25 cellular contexts compared by ENCODE assay signal in the genomic region with DNA sequence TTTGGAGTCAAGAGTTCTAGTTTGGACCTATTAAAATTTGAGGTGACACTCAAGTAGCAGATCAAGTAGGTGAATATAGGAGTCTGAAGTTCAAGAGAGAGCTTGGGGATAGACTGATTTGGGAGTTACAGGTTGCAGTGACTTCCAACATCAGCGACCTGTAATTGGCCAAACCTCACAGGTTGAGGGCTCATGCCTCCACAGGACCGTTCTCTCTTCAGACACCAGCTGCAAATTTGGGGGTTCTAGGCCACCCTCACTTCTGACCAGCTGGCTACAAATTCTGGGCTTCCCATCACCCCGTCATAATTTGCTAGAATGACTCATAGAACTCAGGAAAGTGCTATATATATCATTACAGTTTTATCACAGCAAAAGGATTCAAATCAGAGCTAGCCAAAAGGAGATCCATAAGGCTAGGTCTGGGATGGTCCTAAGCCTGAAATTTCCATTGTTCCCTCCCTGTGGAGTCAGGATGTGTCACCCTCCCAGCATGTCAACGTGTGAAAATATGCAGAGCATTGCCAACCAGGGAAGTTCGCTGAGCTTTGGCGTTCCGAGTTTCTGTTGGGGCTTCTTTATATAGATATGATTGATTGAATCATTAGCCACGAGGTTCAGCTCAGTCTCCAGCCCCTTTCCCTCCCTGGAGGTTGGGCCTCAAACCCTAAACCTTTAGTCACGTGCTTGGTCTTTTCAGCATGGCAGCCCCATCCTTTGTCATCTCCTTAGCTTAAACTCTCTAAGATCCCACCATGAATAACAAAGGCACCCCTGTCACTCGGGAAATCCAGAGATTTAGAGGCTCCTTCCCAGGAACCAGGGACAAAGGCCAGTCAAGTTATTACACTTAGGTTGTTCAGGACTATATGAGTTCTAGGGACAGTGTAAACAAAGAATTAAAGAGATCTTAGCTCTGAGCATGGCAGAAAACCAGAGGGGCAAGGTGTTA. TPM values are rescaled to one million over a fixed set of nuclear protein-coding genes. Genes with fewer than 3 reads are reported as not detected.
A peak's percentile ranks its signal among the peaks of the same experiment; 100 is the strongest.
DNase-seq lines count a peak whose midpoint lies in the region; ATAC-seq and TF ChIP-seq lines count a peak whose summit lies in the region.
"Had no signal": no experiment of that assay in that cellular context is flagged by ENCODE, and none has a peak within 500 bp of the region (broad histone marks: within the 10 kb centered on the region; RNA-seq: fewer than 3 reads in every experiment).

No MANE protein-coding gene starts in this region.

- H3K36me3 Mint-ChIP-seq in activated T-cell treated with anti-CD3 and anti-CD28 coated beads, Interleukin-2, amount 50 U/mL, for 24 hours (ENCODE audit: low read depth): peaks cover 93% of the 10 kb centered on the region
- H3K36me3 Mint-ChIP-seq in activated T-helper 17 cell treated with anti-CD3 and anti-CD28 coated beads, Interleukin-2, amount 50 U/mL, for 72 hours (ENCODE audit: low read depth): peaks cover 96% of the 10 kb centered on the region

- no peak overlapping the region for H3K4me2 ChIP-seq in smooth muscle cell

- no peaks in the 10 kb centered on the region for H3K27me3 ChIP-seq in smooth muscle cell (ENCODE audit: low read depth)
- H3K27me3 ChIP-seq: MG63, upper lobe of left lung had no signal

- H3K9ac ChIP-seq in smooth muscle cell (ENCODE audit: low read depth): no peak overlapping the region

- no peaks in the 10 kb centered on the region for H3K9me3 ChIP-seq in smooth muscle cell (replicated peaks; ENCODE audit: low read depth)
- H3K9me3 ChIP-seq: MG63, upper lobe of left lung had no signal

- H3K27ac ChIP-seq in smooth muscle cell (ENCODE audit: low read depth): peak overlapping the region; percentile 15
- no peak overlapping the region for H3K27ac ChIP-seq in RWPE1
- H3K27ac ChIP-seq: upper lobe of left lung had no signal

- peaks cover 4% of the 10 kb centered on the region for H4K20me1 ChIP-seq in smooth muscle cell (ENCODE audit: low read depth)

- no peak for DNase-seq in activated T-cell treated with anti-CD3 and anti-CD28 coated beads, Interleukin-2, amount 50 U/mL, for 24 hours
- no peak for DNase-seq in activated T-cell treated with anti-CD3 and anti-CD28 coated beads, Interleukin-2, amount 50 U/mL, for 1 hour
- DNase-seq in epidermal melanocyte (ENCODE audit: insufficient read length, low spot score) (peak; percentile 9), smooth muscle cell (lab: John Stamatoyannopoulos, UW; ENCODE audit: unreplicated experiment) (no peak), RWPE1 (ENCODE audit: low spot score) (no peak), DMS79 (lab: John Stamatoyannopoulos, UW) (no peak)
- DNase-seq in activated CD8-positive, alpha-beta memory T cell treated with anti-CD3 and anti-CD28 coated beads, Interleukin-2, amount 50 U/mL, for 48 hours: no peak
- DNase-seq: activated B cell treated with CpG ODN at 0.5 μM for 24 hours; activated CD8-positive, alpha-beta memory T cell treated with anti-CD3 and anti-CD28 coated beads for 24 hours; COR-L47; DND-41; kidney glomerular epithelial cell; MG63; naive thymus-derived CD4-positive, alpha-beta T cell; NCI-H1436; NCI-H524 treated with DMSO at 0.1 percent for 48 hours; RPMI8226; stimulated activated naive CD4-positive, alpha-beta T cell treated with Interleukin-2 at 50 U/mL for 16 hours; upper lobe of left lung had no signal

- CTCF ChIA-PET in RWPE1 (lab: Yijun Ruan, JAX): no interaction called here

- no peaks in the 10 kb centered on the region for H3K9me3 Mint-ChIP-seq in activated T-cell treated with anti-CD3 and anti-CD28 coated beads, Interleukin-2, amount 50 U/mL, for 24 hours
- H3K9me3 Mint-ChIP-seq in activated T-helper 17 cell treated with anti-CD3 and anti-CD28 coated beads, Interleukin-2, amount 50 U/mL, for 72 hours: no peaks in the 10 kb centered on the region
- H3K9me3 Mint-ChIP-seq: activated B cell treated with CpG ODN at 0.5 μM for 24 hours; activated T-helper 2 cell treated with anti-CD3 and anti-CD28 coated beads, Interferon-gamma antibody, Interleukin-2, Interleukin-4, amounts not matched to agents 10 μg/mL and 5 μg/mL and 100 μg/mL, durations not matched to agents 14 hours and 24 hours and 36 hours; IgD-negative memory B cell; memory B cell; naive thymus-derived CD4-positive, alpha-beta T cell had no signal

- H3K79me2 ChIP-seq in smooth muscle cell (ENCODE audit: low read depth): no peaks in the 10 kb centered on the region

- no peak overlapping the region for H2AFZ ChIP-seq in smooth muscle cell (ENCODE audit: low read depth)

- peak overlapping the region; percentile 61 for H3K27ac Mint-ChIP-seq in activated T-cell treated with anti-CD3 and anti-CD28 coated beads, Interleukin-2, amount 50 U/mL, for 24 hours
- peak overlapping the region; percentile 63 for H3K27ac Mint-ChIP-seq in activated T-helper 17 cell treated with anti-CD3 and anti-CD28 coated beads, Interleukin-2, amount 50 U/mL, for 72 hours
- H3K27ac Mint-ChIP-seq: activated B cell treated with CpG ODN at 0.5 μM for 24 hours; activated T-helper 2 cell treated with anti-CD3 and anti-CD28 coated beads, Interferon-gamma antibody, Interleukin-2, Interleukin-4, amounts not matched to agents 10 μg/mL and 5 μg/mL and 100 μg/mL, durations not matched to agents 14 hours and 24 hours and 36 hours; B cell; IgD-negative memory B cell; memory B cell had no signal

- 92% methylated on average over 10 of the region's 10 CpGs for WGBS in smooth muscle cell (ENCODE audit: low lambda C conversion rate)

- no peak for ATAC-seq in activated T-helper 17 cell treated with anti-CD3 and anti-CD28 coated beads, Interleukin-2, amount 50 U/mL, for 72 hours (replicated peaks)
- ATAC-seq: naive thymus-derived CD4-positive, alpha-beta T cell; SK-N-SH treated with all-trans-retinoic acid at 6 μM for 48 hours had no signal

- TF ChIP-seq CTCF in smooth muscle cell (IDR thresholded peaks at IDR 0.05; ENCODE audit: borderline replicate concordance, insufficient read depth, poor library complexity, severe bottlenecking): no peak
- no peak for TF ChIP-seq CTCF in RWPE1 (conservative IDR thresholded peaks at IDR 0.05; ENCODE audit: low read depth)

- H3K36me3 ChIP-seq in smooth muscle cell (ENCODE audit: low read depth): peaks cover 5% of the 10 kb centered on the region

- peaks cover 11% of the 10 kb centered on the region for H3K4me1 Mint-ChIP-seq in activated T-cell treated with anti-CD3 and anti-CD28 coated beads, Interleukin-2, amount 50 U/mL, for 24 hours (ENCODE audit: low read depth)
- H3K4me1 Mint-ChIP-seq in activated T-helper 17 cell treated with anti-CD3 and anti-CD28 coated beads, Interleukin-2, amount 50 U/mL, for 72 hours: peaks cover 14% of the 10 kb centered on the region
- H3K4me1 Mint-ChIP-seq: activated B cell treated with CpG ODN at 0.5 μM for 24 hours, B cell, IgD-negative memory B cell had no signal

- POLR2A ChIA-PET in RWPE1 (lab: Yijun Ruan, JAX; ENCODE audit: low non-redundant PET): no interaction called here

- H3F3A ChIP-seq in smooth muscle cell (ENCODE audit: low read depth): no peaks in the 10 kb centered on the region

- H3K4me3 Mint-ChIP-seq in activated T-cell treated with anti-CD3 and anti-CD28 coated beads, Interleukin-2, amount 50 U/mL, for 24 hours: no peak overlapping the region
- no peak overlapping the region for H3K4me3 Mint-ChIP-seq in activated T-helper 17 cell treated with anti-CD3 and anti-CD28 coated beads, Interleukin-2, amount 50 U/mL, for 72 hours
- H3K4me3 Mint-ChIP-seq: activated B cell treated with CpG ODN at 0.5 μM for 24 hours, B cell, IgD-negative memory B cell, memory B cell had no signal

- H3K4me1 ChIP-seq in smooth muscle cell (ENCODE audit: low read depth): no peaks in the 10 kb centered on the region
- H3K4me1 ChIP-seq: upper lobe of left lung had no signal

- H3K4me3 ChIP-seq in smooth muscle cell: no peak overlapping the region
- H3K4me3 ChIP-seq: MG63, upper lobe of left lung had no signal

- H3K27me3 Mint-ChIP-seq in activated T-cell treated with anti-CD3 and anti-CD28 coated beads, Interleukin-2, amount 50 U/mL, for 24 hours: no peaks in the 10 kb centered on the region
- H3K27me3 Mint-ChIP-seq in activated T-helper 17 cell treated with anti-CD3 and anti-CD28 coated beads, Interleukin-2, amount 50 U/mL, for 72 hours: no peaks in the 10 kb centered on the region
- H3K27me3 Mint-ChIP-seq: activated B cell treated with CpG ODN at 0.5 μM for 24 hours; B cell; IgD-negative memory B cell; memory B cell; naive thymus-derived CD4-positive, alpha-beta T cell had no signal

RNA-seq across cellular contexts. Expression of a gene that starts 20.7 kb away (rescaled TPM):
- 10 to 100 TPM in 1 of 2 donors, 1 to 10 TPM in 1; 9.3 to 19.5 TPM for total RNA-seq in activated T-helper 17 cell treated with anti-CD3 and anti-CD28 coated beads, Interleukin-2, amount 50 U/mL, for 72 hours
- 3.8 and 7.7 TPM in 2 replicates for total RNA-seq in smooth muscle cell
- 4.6 and 11.8 TPM in 2 replicates for polyA plus RNA-seq in smooth muscle cell

RNA-seq across cellular contexts. Expression of a gene that starts 23.4 kb away (rescaled TPM):
- 100 to 1,000 TPM; 103 to 105 TPM for total RNA-seq in activated T-helper 17 cell treated with anti-CD3 and anti-CD28 coated beads, Interleukin-2, amount 50 U/mL, for 72 hours
- 8.9 and 11.0 TPM in 2 replicates for total RNA-seq in smooth muscle cell
- polyA plus RNA-seq in smooth muscle cell: 5.0 and 7.0 TPM in 2 replicates

RNA-seq across cellular contexts. Expression of a gene that starts 43.3 kb away (rescaled TPM):
- 10 to 100 TPM; 12.7 to 17.3 TPM for total RNA-seq in activated T-helper 17 cell treated with anti-CD3 and anti-CD28 coated beads, Interleukin-2, amount 50 U/mL, for 72 hours
- total RNA-seq in smooth muscle cell: 7.2 and 9.8 TPM in 2 replicates
- polyA plus RNA-seq in smooth muscle cell: 8.1 and 9.5 TPM in 2 replicates
